Comparison of ENCODE assay signal across 19 cellular contexts in genomic region chr4:93201471-93201870, GRCh38.
"Had no signal": no experiment of that assay in that cellular context is flagged by ENCODE, and none has a peak within 500 bp of the region (broad histone marks: within the 10 kb centered on the region; RNA-seq: fewer than 3 reads in every experiment).

No MANE protein-coding gene starts in this region.

- H3K36me3 Mint-ChIP-seq: immature natural killer cell; naive thymus-derived CD8-positive, alpha-beta T cell; stimulated activated naive B cell treated with anti-CD40 and anti-IgM and Interleukin-4, amounts not matched to agents 10 μg/mL and 1 μg/mL and 100 μg/mL, for 72 hours had no signal

- H3K4me3 Mint-ChIP-seq: effector memory CD8-positive, alpha-beta T cell; immature natural killer cell; naive thymus-derived CD8-positive, alpha-beta T cell; nephron progenitor cell; stimulated activated naive B cell treated with anti-CD40 and anti-IgM and Interleukin-4, amounts not matched to agents 10 μg/mL and 1 μg/mL and 100 μg/mL, for 72 hours; stimulated activated naive CD8-positive, alpha-beta T cell treated with anti-CD3 and anti-CD28 coated beads, Interleukin-15, Interleukin-2, amounts not matched to agents 100 ng/mL and 50 ng/mL, for 24 hours had no signal

- H3K27me3 Mint-ChIP-seq: effector memory CD8-positive, alpha-beta T cell; naive thymus-derived CD8-positive, alpha-beta T cell; stimulated activated naive B cell treated with anti-CD40 and anti-IgM and Interleukin-4, amounts not matched to agents 10 μg/mL and 1 μg/mL and 100 μg/mL, for 72 hours; stimulated activated naive CD8-positive, alpha-beta T cell treated with anti-CD3 and anti-CD28 coated beads, Interleukin-15, Interleukin-2, amounts not matched to agents 100 ng/mL and 50 ng/mL, for 24 hours had no signal

- H3K4me1 ChIP-seq: lower lobe of right lung, psoas muscle, sigmoid colon, thyroid gland, vagina had no signal

- ATAC-seq: effector memory CD8-positive, alpha-beta T cell; left ventricle myocardium superior; lower lobe of right lung; naive thymus-derived CD8-positive, alpha-beta T cell; psoas muscle; right cardiac atrium; stimulated activated naive B cell treated with anti-CD40 and anti-IgM and Interleukin-4, amounts not matched to agents 10 μg/mL and 1 μg/mL and 100 μg/mL, for 72 hours had no signal

- H3K27ac Mint-ChIP-seq: effector memory CD8-positive, alpha-beta T cell; immature natural killer cell; naive thymus-derived CD8-positive, alpha-beta T cell; nephron progenitor cell; stimulated activated naive B cell treated with anti-CD40 and anti-IgM and Interleukin-4, amounts not matched to agents 10 μg/mL and 1 μg/mL and 100 μg/mL, for 72 hours; stimulated activated naive CD8-positive, alpha-beta T cell treated with anti-CD3 and anti-CD28 coated beads, Interleukin-15, Interleukin-2, amounts not matched to agents 100 ng/mL and 50 ng/mL, for 24 hours had no signal

- H3K27me3 ChIP-seq: ovary, sigmoid colon, thyroid gland, vagina had no signal

- H3K4me3 ChIP-seq: lower lobe of right lung, ovary, psoas muscle, sigmoid colon, thyroid gland, vagina had no signal

- H3K9me3 ChIP-seq: lower lobe of right lung, ovary, psoas muscle, sigmoid colon, thyroid gland, vagina had no signal

- H3K4me1 Mint-ChIP-seq: immature natural killer cell; naive thymus-derived CD8-positive, alpha-beta T cell; stimulated activated naive B cell treated with anti-CD40 and anti-IgM and Interleukin-4, amounts not matched to agents 10 μg/mL and 1 μg/mL and 100 μg/mL, for 72 hours had no signal

- H3K9me3 Mint-ChIP-seq: nephron progenitor cell; stimulated activated naive B cell treated with anti-CD40 and anti-IgM and Interleukin-4, amounts not matched to agents 10 μg/mL and 1 μg/mL and 100 μg/mL, for 72 hours had no signal

- DNase-seq: cortex of kidney; effector memory CD8-positive, alpha-beta T cell; hypothalamus; immature natural killer cell; left ventricle myocardium superior; lower lobe of right lung; naive thymus-derived CD8-positive, alpha-beta T cell; nephron progenitor cell; occipital lobe; ovary; posterior cingulate gyrus; psoas muscle; right cardiac atrium; sigmoid colon; stimulated activated naive B cell treated with anti-CD40 and anti-IgM and Interleukin-4, amounts not matched to agents 10 μg/mL and 1 μg/mL and 100 μg/mL, for 72 hours; thyroid gland; trophoblast cell had no signal

- H3K27ac ChIP-seq: lower lobe of right lung, ovary, psoas muscle, sigmoid colon, thyroid gland, vagina had no signal

- H3K36me3 ChIP-seq: lower lobe of right lung, ovary, sigmoid colon, thyroid gland, vagina had no signal
